Comparison of ENCODE assay signal across 8 cellular contexts in the genomic region with DNA sequence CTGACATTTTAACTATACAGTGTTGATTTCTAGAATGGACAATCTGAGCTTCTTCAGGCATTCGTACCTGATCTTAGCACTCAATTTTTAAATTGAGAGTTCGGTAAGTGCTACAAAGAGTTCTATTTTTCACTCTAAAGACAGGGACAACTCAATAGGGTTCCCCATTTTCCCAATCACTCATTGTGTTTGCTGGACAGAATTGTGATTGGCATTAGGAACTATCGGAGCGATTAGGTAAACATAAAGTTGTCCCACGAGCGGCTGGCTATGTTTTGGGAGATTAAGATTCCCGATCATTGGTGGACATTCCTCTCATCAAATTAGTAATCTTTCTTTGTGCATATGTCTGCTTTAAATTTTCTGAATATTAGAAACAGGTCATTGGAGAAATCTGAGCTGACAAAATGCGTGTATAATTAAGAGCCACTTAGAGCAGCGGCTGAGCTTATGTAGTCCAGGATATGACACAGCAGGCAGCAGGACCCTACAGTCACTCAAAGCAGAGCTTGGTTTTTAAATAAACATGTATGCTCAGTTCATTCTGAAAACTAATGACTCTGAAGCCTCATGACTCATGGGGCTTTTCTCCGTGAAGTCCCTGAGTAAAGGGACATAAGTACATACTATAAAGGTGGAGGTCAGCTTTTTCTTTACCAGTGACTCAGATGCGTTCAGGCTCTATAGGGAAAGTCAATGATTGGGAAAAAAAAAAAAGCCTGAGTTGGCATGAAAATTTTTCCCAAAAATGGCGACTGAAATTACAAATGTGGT.
DNase-seq lines count a peak whose midpoint lies in the region; ATAC-seq lines count a peak whose summit lies in the region.

No MANE protein-coding gene starts in this region.

- POLR2A ChIA-PET in naive thymus-derived CD4-positive, alpha-beta T cell (lab: Charles Lee), result no interaction called here

- H3K4me1 Mint-ChIP-seq in naive thymus-derived CD4-positive, alpha-beta T cell, result no peaks in the 10 kb centered on the region
- no peaks in the 10 kb centered on the region for H3K4me1 Mint-ChIP-seq in activated T-helper 1 cell treated with anti-CD3 and anti-CD28 coated beads, Interleukin-12 subunit alpha, Interleukin-12 subunit beta, Interleukin-2, Interleukin-4 antibody, amounts not matched to agents 30 ng/mL and 10 ng/mL and 1 ng/mL, durations not matched to agents 14 hours and 24 hours and 36 hours (ENCODE audit: low read depth)

- H3K27me3 Mint-ChIP-seq in naive thymus-derived CD4-positive, alpha-beta T cell, result peaks cover 0 to 4% (median 0%) of the 10 kb centered on the region in 5 donors
- no peaks in the 10 kb centered on the region for H3K27me3 Mint-ChIP-seq in activated T-helper 1 cell treated with anti-CD3 and anti-CD28 coated beads, Interleukin-12 subunit alpha, Interleukin-12 subunit beta, Interleukin-2, Interleukin-4 antibody, amounts not matched to agents 30 ng/mL and 10 ng/mL and 1 ng/mL, durations not matched to agents 14 hours and 24 hours and 36 hours (ENCODE audit: insufficient read depth)

- H3K36me3 Mint-ChIP-seq in naive thymus-derived CD4-positive, alpha-beta T cell, result no peaks in the 10 kb centered on the region
- H3K36me3 Mint-ChIP-seq in activated T-helper 1 cell treated with anti-CD3 and anti-CD28 coated beads, Interleukin-12 subunit alpha, Interleukin-12 subunit beta, Interleukin-2, Interleukin-4 antibody, amounts not matched to agents 30 ng/mL and 10 ng/mL and 1 ng/mL, durations not matched to agents 14 hours and 24 hours and 36 hours (ENCODE audit: low read depth), result no peaks in the 10 kb centered on the region

- no peaks in the 10 kb centered on the region for H3K27me3 ChIP-seq in naive thymus-derived CD4-positive, alpha-beta T cell (ENCODE audit: control insufficient read depth in 2 of 2, insufficient read depth in 2 of 2, low read length in 2 of 2)
- no peaks in the 10 kb centered on the region for H3K27me3 ChIP-seq in Karpas-422 (ENCODE audit: low read length)

- CTCF ChIA-PET in naive thymus-derived CD4-positive, alpha-beta T cell (lab: Charles Lee), result no interaction called here

- H3K9me2 ChIP-seq in Karpas-422 (replicated peaks; ENCODE audit: insufficient read depth, low read length), result peaks cover 2% of the 10 kb centered on the region; the same call in 1 of the 2 replicates

- no peaks in the 10 kb centered on the region for H3K79me2 ChIP-seq in Karpas-422 (ENCODE audit: low read length)

- no peak overlapping the region for H3K4me2 ChIP-seq in Karpas-422 (ENCODE audit: low read depth, low read length, poor library complexity, severe bottlenecking)

- H3K36me3 ChIP-seq in naive thymus-derived CD4-positive, alpha-beta T cell (ENCODE audit: control insufficient read depth in 2 of 3, insufficient read depth in 3 of 3, low read length in 3 of 3), result no peaks in the 10 kb centered on the region
- no peaks in the 10 kb centered on the region for H3K36me3 ChIP-seq in Karpas-422 (ENCODE audit: insufficient read depth, low read length)

- H3K4me1 ChIP-seq in naive thymus-derived CD4-positive, alpha-beta T cell (ENCODE audit: control insufficient read depth in 2 of 2, insufficient read depth in 2 of 2, low read length in 2 of 2), result no peaks in the 10 kb centered on the region
- no peaks in the 10 kb centered on the region for H3K4me1 ChIP-seq in Karpas-422 (ENCODE audit: low read length)

- H2AFZ ChIP-seq in Karpas-422 (ENCODE audit: low read length), result no peak overlapping the region

- ATAC-seq in GM19023 (IDR thresholded peaks at IDR 0.05; ENCODE audit: unreplicated experiment) (peak; percentile 91), HG02885 (IDR thresholded peaks at IDR 0.05; ENCODE audit: poor library complexity, unreplicated experiment) (peak; percentile 86)
- no peak for ATAC-seq in naive thymus-derived CD4-positive, alpha-beta T cell

- H3K9me3 Mint-ChIP-seq in naive thymus-derived CD4-positive, alpha-beta T cell, result no peaks in the 10 kb centered on the region
- H3K9me3 Mint-ChIP-seq in activated T-helper 1 cell treated with anti-CD3 and anti-CD28 coated beads, Interleukin-12 subunit alpha, Interleukin-12 subunit beta, Interleukin-2, Interleukin-4 antibody, amounts not matched to agents 30 ng/mL and 10 ng/mL and 1 ng/mL, durations not matched to agents 14 hours and 24 hours and 36 hours, result no peaks in the 10 kb centered on the region

- no peaks in the 10 kb centered on the region for H4K20me1 ChIP-seq in Karpas-422 (ENCODE audit: insufficient read depth, low read depth, low read length)

- H3K27ac Mint-ChIP-seq in naive thymus-derived CD4-positive, alpha-beta T cell, result no peak overlapping the region
- no peak overlapping the region for H3K27ac Mint-ChIP-seq in activated T-helper 1 cell treated with anti-CD3 and anti-CD28 coated beads, Interleukin-12 subunit alpha, Interleukin-12 subunit beta, Interleukin-2, Interleukin-4 antibody, amounts not matched to agents 30 ng/mL and 10 ng/mL and 1 ng/mL, durations not matched to agents 14 hours and 24 hours and 36 hours

- no peak overlapping the region for H3K27ac ChIP-seq in naive thymus-derived CD4-positive, alpha-beta T cell (ENCODE audit: low read depth, low read length)
- no peak overlapping the region for H3K27ac ChIP-seq in Karpas-422 (ENCODE audit: low read length)

- DNase-seq in NCI-H446 treated with DMSO at 0.1 percent for 48 hours (lab: John Stamatoyannopoulos, UW) (peak; percentile 75), iPS-NIHi7 (ENCODE audit: extremely low spot score) (peak; percentile 9), Karpas-422 (no peak)
- DNase-seq in naive thymus-derived CD4-positive, alpha-beta T cell, result no peak
- no peak for DNase-seq in activated T-helper 1 cell treated with anti-CD3 and anti-CD28 coated beads, Interleukin-12 subunit alpha, Interleukin-12 subunit beta, Interleukin-2, Interleukin-4 antibody, amounts not matched to agents 30 ng/mL and 10 ng/mL and 1 ng/mL, durations not matched to agents 14 hours and 24 hours and 36 hours (ENCODE audit: low spot score)
- DNase-seq in effector CD4-positive, alpha-beta T cell, result no peak

- H3K4me3 Mint-ChIP-seq in naive thymus-derived CD4-positive, alpha-beta T cell, result no peak overlapping the region
- no peak overlapping the region for H3K4me3 Mint-ChIP-seq in activated T-helper 1 cell treated with anti-CD3 and anti-CD28 coated beads, Interleukin-12 subunit alpha, Interleukin-12 subunit beta, Interleukin-2, Interleukin-4 antibody, amounts not matched to agents 30 ng/mL and 10 ng/mL and 1 ng/mL, durations not matched to agents 14 hours and 24 hours and 36 hours

- no peak overlapping the region for H3K4me3 ChIP-seq in naive thymus-derived CD4-positive, alpha-beta T cell (ENCODE audit: low read length)
- no peak overlapping the region for H3K4me3 ChIP-seq in Karpas-422 (ENCODE audit: low read length)

- no peaks in the 10 kb centered on the region for H3K9me3 ChIP-seq in naive thymus-derived CD4-positive, alpha-beta T cell (ENCODE audit: control insufficient read depth in 2 of 3, low read length in 3 of 3)
- no peaks in the 10 kb centered on the region; the same call in 1 of the 2 replicates for H3K9me3 ChIP-seq in Karpas-422 (ENCODE audit: low read length)

- H3K9ac ChIP-seq in Karpas-422 (ENCODE audit: low read length), result no peak overlapping the region

- intact Hi-C loops in naive thymus-derived CD4-positive, alpha-beta T cell (cut with micrococcal nuclease), result no loop called here
- intact Hi-C loops in activated T-helper 1 cell treated with anti-CD3 and anti-CD28 coated beads, Interleukin-12 subunit alpha, Interleukin-12 subunit beta, Interleukin-2, Interleukin-4 antibody, amounts not matched to agents 30 ng/mL and 10 ng/mL and 1 ng/mL, durations not matched to agents 14 hours and 24 hours and 36 hours (cut with micrococcal nuclease), result no loop called here

Comparison
In these comparisons a context has a peak if more than half of its experiments do, and no peak if none do; other contexts are left out.
1. DNase-seq: peak in NCI-H446 treated with DMSO at 0.1 percent for 48 hours (single experiment) and iPS-NIHi7 (single experiment); none in naive thymus-derived CD4-positive, alpha-beta T cell (0 of 9), activated T-helper 1 cell treated with anti-CD3 and anti-CD28 coated beads, Interleukin-12 subunit alpha, Interleukin-12 subunit beta, Interleukin-2, Interleukin-4 antibody, amounts not matched to agents 30 ng/mL and 10 ng/mL and 1 ng/mL, durations not matched to agents 14 hours and 24 hours and 36 hours (single experiment), Karpas-422 (single experiment) and effector CD4-positive, alpha-beta T cell (single experiment).